Comparison of ENCODE assay signal across 11 cellular contexts in genomic region chr7:131554880-131555516, GRCh38. TPM values are rescaled to one million over a fixed set of nuclear protein-coding genes. Genes with fewer than 3 reads are reported as not detected.
DNase-seq lines count a peak whose midpoint lies in the region; ATAC-seq, FAIRE-seq and TF ChIP-seq lines count a peak whose summit lies in the region.
"Had no signal": no experiment of that assay in that cellular context is flagged by ENCODE, and none has a peak within 500 bp of the region (broad histone marks: within the 10 kb centered on the region; RNA-seq: fewer than 3 reads in every experiment).

No MANE protein-coding gene starts in this region.

- peaks cover 20% of the 10 kb centered on the region for H4K20me1 ChIP-seq in astrocyte (ENCODE audit: insufficient read depth, low read length)

- H2AFZ ChIP-seq in astrocyte (ENCODE audit: low read depth, low read length), result no peak overlapping the region

- peaks cover 32% of the 10 kb centered on the region for H3K79me2 ChIP-seq in astrocyte (ENCODE audit: insufficient read depth, low read length)
- peaks cover 61% of the 10 kb centered on the region for H3K79me2 ChIP-seq in mesendoderm (ENCODE audit: control insufficient read depth, insufficient read depth, low read length)

- H3K9me3 ChIP-seq in astrocyte (ENCODE audit: insufficient read depth, low read depth, low read length) (no peaks in the 10 kb centered on the region), upper lobe of left lung (no peaks in the 10 kb centered on the region)

- no peak for TF ChIP-seq EP300 in upper lobe of left lung (IDR thresholded peaks at IDR 0.05)

- no peak overlapping the region for H2BK15ac ChIP-seq in mesendoderm (replicated peaks; ENCODE audit: low read depth)

- H2BK5ac ChIP-seq in mesendoderm (ENCODE audit: low read length), result peak overlapping the region; percentile 25

- H3K4me3 Mint-ChIP-seq in activated naive CD4-positive, alpha-beta T cell treated with anti-CD3 and anti-CD28 coated beads, Interleukin-2, amount 50 U/mL, for 24 hours, result peak overlapping the region; percentile 76
- H3K4me3 Mint-ChIP-seq in astrocyte (ENCODE audit: unreplicated experiment), result peak overlapping the region; percentile 85

- H2BK120ac ChIP-seq in mesendoderm (ENCODE audit: low read depth, low read length), result no peak overlapping the region

- H3K27me3 Mint-ChIP-seq in activated naive CD4-positive, alpha-beta T cell treated with anti-CD3 and anti-CD28 coated beads, Interleukin-2, amount 50 U/mL, for 24 hours, result peaks cover 33% of the 10 kb centered on the region
- H3K27me3 Mint-ChIP-seq in astrocyte (ENCODE audit: low read depth, unreplicated experiment), result peaks cover 19% of the 10 kb centered on the region

- peak overlapping the region; percentile 63 for H3K4me3 ChIP-seq in astrocyte (ENCODE audit: insufficient read depth, low read depth, low read length)
- peak overlapping the region; percentile 57 for H3K4me3 ChIP-seq in mesendoderm (ENCODE audit: low read length)
- peak overlapping the region; percentile 48 to 78 (median 72) for H3K4me3 ChIP-seq in upper lobe of left lung

- H3K9ac ChIP-seq in astrocyte (ENCODE audit: low read length) (peak overlapping the region; percentile 64), mesendoderm (ENCODE audit: low read length) (peak overlapping the region; percentile 84)

- peak overlapping the region; percentile 89 for H3K4me2 ChIP-seq in astrocyte (ENCODE audit: low read length)
- peak overlapping the region; percentile 72 for H3K4me2 ChIP-seq in mesendoderm (ENCODE audit: low read length)

- H4K5ac ChIP-seq in mesendoderm (ENCODE audit: low read length), result no peak overlapping the region

- H3K9me3 Mint-ChIP-seq in activated naive CD4-positive, alpha-beta T cell treated with anti-CD3 and anti-CD28 coated beads, Interleukin-2, amount 50 U/mL, for 24 hours, result no peaks in the 10 kb centered on the region
- no peaks in the 10 kb centered on the region for H3K9me3 Mint-ChIP-seq in astrocyte (ENCODE audit: unreplicated experiment)
- H3K9me3 Mint-ChIP-seq: activated naive CD4-positive, alpha-beta T cell treated with anti-CD3 and anti-CD28 coated beads, Interleukin-2, amount 50 U/mL, for 72 hours had no signal

- no peak overlapping the region for H3K4ac ChIP-seq in mesendoderm (ENCODE audit: low read depth, low read length)

- H3K27ac ChIP-seq in astrocyte (ENCODE audit: low read depth, low read length), result no peak overlapping the region
- no peak overlapping the region for H3K27ac ChIP-seq in mesendoderm (ENCODE audit: low read depth, low read length)
- peak overlapping the region; percentile 77 to 92 (median 81) for H3K27ac ChIP-seq in upper lobe of left lung

- TF ChIP-seq CTCF in astrocyte (IDR thresholded peaks at IDR 0.05; ENCODE audit: insufficient read depth, low read depth, low read length) (no peak), upper lobe of left lung (IDR thresholded peaks at IDR 0.05) (no peak)

- no peak overlapping the region for H3K23ac ChIP-seq in mesendoderm (ENCODE audit: low read length)

- H4K8ac ChIP-seq in mesendoderm (ENCODE audit: low read depth, low read length), result no peak overlapping the region

- no peak for ATAC-seq in upper lobe of left lung (ENCODE audit: low FRiP score in 2 of 2)

- no peaks in the 10 kb centered on the region for H3K79me1 ChIP-seq in mesendoderm (ENCODE audit: low read length)

- no peak for FAIRE-seq in astrocyte (lab: Jason Lieb, UNC)
- FAIRE-seq: D721Med, HepG2 had no signal

- DNase-seq in activated naive CD4-positive, alpha-beta T cell treated with anti-CD3 and anti-CD28 coated beads, Interleukin-2, amount 50 U/mL, for 16 hours, result no peak
- no peak for DNase-seq in astrocyte (ENCODE audit: low read depth)
- no peak for DNase-seq in mesendoderm
- DNase-seq in upper lobe of left lung, result no peak
- DNase-seq in MV-4-11 (lab: John Stamatoyannopoulos, UW), result no peak
- DNase-seq in NCI-H2227 (lab: John Stamatoyannopoulos, UW; ENCODE audit: unreplicated experiment), result no peak
- no peak for DNase-seq in kidney glomerular epithelial cell (lab: John Stamatoyannopoulos, UW)

- H3K4me1 ChIP-seq in astrocyte (ENCODE audit: insufficient read depth, low read length), result peaks cover 22% of the 10 kb centered on the region
- H3K4me1 ChIP-seq in mesendoderm (ENCODE audit: control insufficient read depth, low read depth, low read length), result peaks cover 20% of the 10 kb centered on the region
- H3K4me1 ChIP-seq in upper lobe of left lung, result peaks cover 16 to 55% (median 28%) of the 10 kb centered on the region in 4 donors

- peak overlapping the region; percentile 89 for H3K56ac ChIP-seq in mesendoderm (ENCODE audit: low read length)

- H3K18ac ChIP-seq in mesendoderm (ENCODE audit: low read length), result peak overlapping the region; percentile 2

- no peak overlapping the region for H3K27ac Mint-ChIP-seq in activated naive CD4-positive, alpha-beta T cell treated with anti-CD3 and anti-CD28 coated beads, Interleukin-2, amount 50 U/mL, for 24 hours
- peak overlapping the region; percentile 26 for H3K27ac Mint-ChIP-seq in astrocyte (ENCODE audit: unreplicated experiment)
- H3K27ac Mint-ChIP-seq: activated naive CD4-positive, alpha-beta T cell treated with anti-CD3 and anti-CD28 coated beads, Interleukin-2, amount 50 U/mL, for 72 hours had no signal

- H3K36me3 ChIP-seq in astrocyte (ENCODE audit: insufficient read depth, low read length) (no peaks in the 10 kb centered on the region), mesendoderm (ENCODE audit: control insufficient read depth, insufficient read depth, low read length) (no peaks in the 10 kb centered on the region), upper lobe of left lung (peaks cover 0 to 4% (median 0%) of the 10 kb centered on the region in 4 donors)

- no peak for TF ChIP-seq POLR2A in upper lobe of left lung (IDR thresholded peaks at IDR 0.05)

- no peaks in the 10 kb centered on the region for H3K36me3 Mint-ChIP-seq in activated naive CD4-positive, alpha-beta T cell treated with anti-CD3 and anti-CD28 coated beads, Interleukin-2, amount 50 U/mL, for 24 hours
- H3K36me3 Mint-ChIP-seq in astrocyte (ENCODE audit: low read depth, unreplicated experiment), result peaks cover 3% of the 10 kb centered on the region
- H3K36me3 Mint-ChIP-seq: activated naive CD4-positive, alpha-beta T cell treated with anti-CD3 and anti-CD28 coated beads, Interleukin-2, amount 50 U/mL, for 72 hours had no signal

- H2AK5ac ChIP-seq in mesendoderm (ENCODE audit: low read length), result no peak overlapping the region

- no CpG with 5 or more reads among the region's 12 CpGs for WGBS in mesendoderm (ENCODE audit: extremely low coverage, insufficient coverage, low lambda C conversion rate)
- WGBS in upper lobe of left lung, 2 donors, result 46 to 47% methylated on average over 8 to 12 of the region's 12 CpGs

- peaks cover 8% of the 10 kb centered on the region for H3K27me3 ChIP-seq in astrocyte (ENCODE audit: insufficient read depth, low read length)
- H3K27me3 ChIP-seq in mesendoderm (ENCODE audit: insufficient read depth, low read length, poor library complexity), result no peaks in the 10 kb centered on the region
- peaks cover 0 to 6% (median 2%) of the 10 kb centered on the region in 4 donors for H3K27me3 ChIP-seq in upper lobe of left lung

- peaks cover 4% of the 10 kb centered on the region for H3K4me1 Mint-ChIP-seq in activated naive CD4-positive, alpha-beta T cell treated with anti-CD3 and anti-CD28 coated beads, Interleukin-2, amount 50 U/mL, for 24 hours
- peaks cover 2% of the 10 kb centered on the region for H3K4me1 Mint-ChIP-seq in astrocyte (ENCODE audit: low read depth, unreplicated experiment)

RNA-seq across cellular contexts. Expression of gene PODXL, which starts 1.4 kb away (rescaled TPM):
- total RNA-seq in astrocyte (29.9 and 47.1 TPM in 2 replicates), upper lobe of left lung (100 to 1,000 TPM in 3 of 6 donors, 10 to 100 TPM in 3; 57.0 to 108 (median 96.6) TPM)
- 242 TPM for polyA plus RNA-seq in mesendoderm (2013, experiment 1 of 2)
- polyA plus RNA-seq in mesendoderm (2013, experiment 2 of 2), result 262 TPM

Comparison
In these comparisons a context has a peak if more than half of its experiments do, and no peak if none do; other contexts are left out.
1. H3K27ac ChIP-seq: peak in upper lobe of left lung (4 of 4); none in astrocyte (single experiment) and mesendoderm (single experiment).
2. Peak in every context shown above with its lines, with median percentiles within 50 percentile points of each other: H3K4me3 ChIP-seq.